Comparison of ENCODE assay signal across 8 cellular contexts in the genomic region with DNA sequence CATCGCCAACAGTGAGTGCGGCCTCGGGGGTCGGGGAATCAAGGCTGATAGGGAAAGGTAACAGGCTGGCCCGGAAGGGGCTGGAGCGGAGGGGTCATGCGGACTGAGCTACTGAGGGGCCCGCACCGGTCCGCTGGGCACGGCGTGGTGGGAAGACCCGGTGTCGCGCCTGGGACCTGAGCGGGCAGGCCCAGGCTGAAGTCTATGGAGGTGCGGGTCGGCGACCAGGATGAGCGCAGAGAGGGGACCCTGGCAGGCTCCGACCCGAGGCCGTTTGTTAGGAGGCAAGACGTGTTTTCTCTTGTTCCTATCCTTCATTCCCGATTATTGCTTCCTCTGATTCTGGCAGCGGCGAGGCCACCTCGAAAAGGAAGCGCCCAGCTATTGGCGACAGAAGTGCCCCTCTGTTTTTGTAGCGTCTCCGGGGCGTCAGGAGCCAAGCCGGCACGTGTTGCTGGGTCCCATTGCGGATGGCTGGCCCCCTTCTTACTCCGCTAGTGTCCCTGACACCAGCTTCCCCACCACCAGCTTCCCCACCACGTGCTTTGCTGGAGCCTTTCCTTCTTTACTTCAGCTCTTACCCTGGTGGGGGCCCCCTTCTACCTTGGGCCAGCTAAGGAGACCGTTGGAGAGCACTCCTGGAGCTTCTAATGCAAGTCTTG. TPM values are rescaled to one million over a fixed set of nuclear protein-coding genes. Genes with fewer than 3 reads are reported as not detected.
DNase-seq lines count a peak whose midpoint lies in the region; ATAC-seq and TF ChIP-seq lines count a peak whose summit lies in the region.

No MANE protein-coding gene starts in this region.

- peaks cover 17% of the 10 kb centered on the region for H3K79me2 ChIP-seq in parathyroid adenoma

- TF ChIP-seq CTCF in AG10803 (conservative IDR thresholded peaks at IDR 0.05; ENCODE audit: low read length) = no peak
- TF ChIP-seq CTCF in foreskin fibroblast (IDR thresholded peaks at IDR 0.05; ENCODE audit: low read depth, low read length) = no peak
- TF ChIP-seq CTCF in parathyroid adenoma (IDR thresholded peaks at IDR 0.05) = no peak

- H3K9me3 Mint-ChIP-seq in activated T-cell treated with anti-CD3 and anti-CD28 coated beads, Interleukin-2, amount 50 U/mL, for 24 hours = no peaks in the 10 kb centered on the region

- peaks cover 60% of the 10 kb centered on the region for H3K36me3 Mint-ChIP-seq in activated T-cell treated with anti-CD3 and anti-CD28 coated beads, Interleukin-2, amount 50 U/mL, for 24 hours (ENCODE audit: low read depth)

- H3K4me1 ChIP-seq in HUES64 (ENCODE audit: insufficient read depth, low read length) (peaks cover 4% of the 10 kb centered on the region; the same call in 1 of the 2 replicates), parathyroid adenoma (peaks cover 13% of the 10 kb centered on the region)

- H3K36me3 ChIP-seq in HUES64 (ENCODE audit: insufficient read depth, low read length) = peaks cover 62% of the 10 kb centered on the region
- no peaks in the 10 kb centered on the region for H3K36me3 ChIP-seq in parathyroid adenoma (ENCODE audit: control insufficient read depth, insufficient read depth, low read length)

- no peaks in the 10 kb centered on the region for H3K27me3 ChIP-seq in HUES64 (ENCODE audit: insufficient read depth, low read length)
- no peaks in the 10 kb centered on the region for H3K27me3 ChIP-seq in parathyroid adenoma (ENCODE audit: control insufficient read depth, insufficient read depth, low read length)

- peak; percentile 3 for ATAC-seq in GM19438 (IDR thresholded peaks at IDR 0.05; ENCODE audit: low read depth, unreplicated experiment)

- H3K4me2 ChIP-seq in parathyroid adenoma (ENCODE audit: low read length) = peak overlapping the region; percentile 81

- peak overlapping the region; percentile 90 for H3K4me3 ChIP-seq in AG10803 (ENCODE audit: low read length)
- H3K4me3 ChIP-seq in HUES64 (ENCODE audit: low read length) = peak overlapping the region; percentile 96
- peak overlapping the region; percentile 79 to 90 for H3K4me3 ChIP-seq in foreskin fibroblast (ENCODE audit: low read depth in 1 of 2, low read length in 2 of 2)
- H3K4me3 ChIP-seq in parathyroid adenoma (ENCODE audit: low read depth, low read length) = peak overlapping the region; percentile 80

- H3K27ac ChIP-seq in HUES64 (ENCODE audit: low read depth, low read length) (peak overlapping the region; percentile 87), parathyroid adenoma (peak overlapping the region; percentile 84)

- peak overlapping the region; percentile 81 for H2AFZ ChIP-seq in parathyroid adenoma

- no peaks in the 10 kb centered on the region for H3K9me3 ChIP-seq in HUES64 (ENCODE audit: insufficient read depth, low read depth, low read length)
- H3K9me3 ChIP-seq in parathyroid adenoma (ENCODE audit: control insufficient read depth, low read length) = no peaks in the 10 kb centered on the region

- H3K9ac ChIP-seq in HUES64 (ENCODE audit: low read depth, low read length) = peak overlapping the region; percentile 97
- H3K9ac ChIP-seq in parathyroid adenoma = peak overlapping the region; percentile 82

- peak overlapping the region; percentile 100 for H3K4me3 Mint-ChIP-seq in activated T-cell treated with anti-CD3 and anti-CD28 coated beads, Interleukin-2, amount 50 U/mL, for 24 hours

- H3K4me1 Mint-ChIP-seq in activated T-cell treated with anti-CD3 and anti-CD28 coated beads, Interleukin-2, amount 50 U/mL, for 24 hours (ENCODE audit: low read depth) = peaks cover 53% of the 10 kb centered on the region

- WGBS in HUES64 = under 1% methylated on average over 39 of the region's 39 CpGs

- peak overlapping the region; percentile 99 for H3K27ac Mint-ChIP-seq in activated T-cell treated with anti-CD3 and anti-CD28 coated beads, Interleukin-2, amount 50 U/mL, for 24 hours

- DNase-seq in AG10803 (ENCODE audit: low read depth) (peak; percentile 5), foreskin fibroblast (peak in 1 of 2 donors; percentile 59), NCI-H446 (lab: John Stamatoyannopoulos, UW) (no peak), ureter (ENCODE audit: low spot score) (no peak)
- DNase-seq in activated T-cell treated with anti-CD3 and anti-CD28 coated beads, Interleukin-2, amount 50 U/mL, for 24 hours = no peak

- no peaks in the 10 kb centered on the region for H3K27me3 Mint-ChIP-seq in activated T-cell treated with anti-CD3 and anti-CD28 coated beads, Interleukin-2, amount 50 U/mL, for 24 hours

RNA-seq across cellular contexts. Expression of gene PA2G4, which starts 0.6 kb away (rescaled TPM):
- polyA plus RNA-seq in HUES64 (2013, experiment 1 of 2) = 241 TPM
- polyA plus RNA-seq in HUES64 (2013, experiment 2 of 2) = 231 TPM
- 139 TPM for total RNA-seq in ureter

RNA-seq across cellular contexts. Expression of gene RPL41, which starts 11.5 kb away (rescaled TPM):
- 4,327 TPM for polyA plus RNA-seq in HUES64 (2013, experiment 1 of 2)
- polyA plus RNA-seq in HUES64 (2013, experiment 2 of 2) = 4,532 TPM
- total RNA-seq in ureter = 5,339 TPM

RNA-seq across cellular contexts. Expression of gene ZC3H10, which starts 13.1 kb away (rescaled TPM):
- polyA plus RNA-seq in HUES64 (2013, experiment 1 of 2) = 3.6 TPM
- 3.9 TPM for polyA plus RNA-seq in HUES64 (2013, experiment 2 of 2)
- total RNA-seq in ureter = 9.8 TPM

RNA-seq across cellular contexts. Expression of gene ESYT1, which starts 23.1 kb away (rescaled TPM):
- polyA plus RNA-seq in HUES64 (2013, experiment 1 of 2) = 72.0 TPM
- 70.5 TPM for polyA plus RNA-seq in HUES64 (2013, experiment 2 of 2)
- 131 TPM for total RNA-seq in ureter

RNA-seq across cellular contexts. Expression of gene ERBB3, which starts 25.0 kb away (rescaled TPM):
- polyA plus RNA-seq in HUES64 (2013, experiment 1 of 2) = 21.1 TPM
- 26.2 TPM for polyA plus RNA-seq in HUES64 (2013, experiment 2 of 2)
- 129 TPM for total RNA-seq in ureter
